11 cellular contexts compared by ENCODE assay signal in the genomic region with DNA sequence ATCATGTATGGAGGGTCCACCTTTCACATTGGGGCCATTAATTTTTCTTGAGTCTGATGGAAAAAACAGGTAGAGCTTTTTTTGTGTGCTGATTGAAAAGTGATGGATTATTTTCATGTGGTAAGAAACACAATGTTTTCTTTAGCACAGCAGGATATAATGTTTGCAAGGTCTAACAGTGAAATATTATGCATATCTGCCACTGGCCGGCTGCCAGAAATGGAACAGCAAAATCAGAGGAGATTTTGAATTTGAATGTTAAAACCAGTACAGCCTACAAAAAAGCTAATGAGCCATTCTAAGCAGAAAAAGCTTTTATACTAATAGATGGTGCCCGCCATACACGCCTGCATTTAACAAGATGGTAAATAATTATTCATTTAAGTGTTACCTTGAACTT.
DNase-seq lines count a peak whose midpoint lies in the region; ATAC-seq and TF ChIP-seq lines count a peak whose summit lies in the region.
"Had no signal": no experiment of that assay in that cellular context is flagged by ENCODE, and none has a peak within 500 bp of the region (broad histone marks: within the 10 kb centered on the region; RNA-seq: fewer than 3 reads in every experiment).

No MANE protein-coding gene starts in this region.

- DNase-seq in NCI-H1417 treated with DMSO at 0.1 percent for 48 hours (lab: John Stamatoyannopoulos, UW) (peak; percentile 55), SK-N-MC (ENCODE audit: low read depth, low spot score) (peak; percentile 77), left kidney (ENCODE audit: low read depth, low spot score) (peak; percentile 33), RPMI8226 (no peak), SW 1271 (lab: John Stamatoyannopoulos, UW) (no peak)
- DNase-seq: CD8-positive, alpha-beta T cell; HFFc6; Karpas-422; NCI-H1694 had no signal

- H3K36me3 ChIP-seq in SK-N-MC (ENCODE audit: insufficient read depth, low read length), result no peaks in the 10 kb centered on the region

- TF ChIP-seq RAD21 in Ishikawa (IDR thresholded peaks at IDR 0.05; ENCODE audit: low read depth), result no peak

- peak overlapping the region; percentile 76 for H3K27ac ChIP-seq in SK-N-MC

- H3K4me3 ChIP-seq in SK-N-MC, result 0 out of 2 replicates have a peak overlapping the region, but pooled peaks have one; percentile 30

- no peak for TF ChIP-seq EP300 in Ishikawa (IDR thresholded peaks at IDR 0.05; ENCODE audit: borderline replicate concordance)

- ATAC-seq in HG03439 (IDR thresholded peaks at IDR 0.05; ENCODE audit: unreplicated experiment), result no peak
- ATAC-seq: CD8-positive, alpha-beta T cell had no signal

- no peaks in the 10 kb centered on the region for H3K9me3 ChIP-seq in SK-N-MC (ENCODE audit: low read depth, low read length)

- no peak overlapping the region for H3K9ac ChIP-seq in SK-N-MC (ENCODE audit: insufficient read length)

TF ChIP-seq in Ishikawa, 13 proteins besides CTCF, POLR2A, EP300 and RAD21:
- TF ChIP-seq NFIC (IDR thresholded peaks at IDR 0.05) (peak; percentile 64), TAF1 (IDR thresholded peaks at IDR 0.05; ENCODE audit: low read depth) (no peak), TEAD4 (IDR thresholded peaks at IDR 0.05) (peak; percentile 16; the same call in 1 of the 2 replicates)
- TF ChIP-seq, protein P1, sequence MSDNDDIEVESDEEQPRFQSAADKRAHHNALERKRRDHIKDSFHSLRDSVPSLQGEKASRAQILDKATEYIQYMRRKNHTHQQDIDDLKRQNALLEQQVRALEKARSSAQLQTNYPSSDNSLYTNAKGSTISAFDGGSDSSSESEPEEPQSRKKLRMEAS (IDR thresholded peaks at IDR 0.05), result no peak

Comparison
In these comparisons a context has a peak if more than half of its experiments do, and no peak if none do; other contexts are left out.
1. DNase-seq: peak in NCI-H1417 treated with DMSO at 0.1 percent for 48 hours (single experiment), SK-N-MC (single experiment) and left kidney (single experiment); none in RPMI8226 (single experiment) and SW 1271 (0 of 2).